In genomic region chr15:47184405-47185221, GRCh38 we compare ENCODE assay signal across 1 cellular context.
TF ChIP-seq lines count a peak whose summit lies in the region.

No MANE protein-coding gene starts in this region.

TF ChIP-seq in HEK293, 187 proteins besides CTCF, POLR2A, EP300 and RAD21 (continued from another document):
- no peak for TF ChIP-seq PRDM4 (tag by site-specific recombination; IDR thresholded peaks at IDR 0.05)
- no peak for TF ChIP-seq ZNF132 (tag by site-specific recombination; IDR thresholded peaks at IDR 0.05; ENCODE audit: borderline replicate concordance)
- TF ChIP-seq YY1 (tag by site-specific recombination; IDR thresholded peaks at IDR 0.05) = no peak; the same call in 1 of the 2 replicates
- TF ChIP-seq ZNF529 (tag by site-specific recombination; IDR thresholded peaks at IDR 0.05; ENCODE audit: insufficient replicate concordance) = no peak
- TF ChIP-seq PRDM1 (tag by site-specific recombination; IDR thresholded peaks at IDR 0.05) = no peak
- no peak for TF ChIP-seq ZNF501 (tag by site-specific recombination; IDR thresholded peaks at IDR 0.05)
- TF ChIP-seq ZBTB26 (tag by site-specific recombination; optimal IDR thresholded peaks at IDR 0.05) = peak; percentile 70
- peak; percentile 58; the same call in 1 of the 2 replicates for TF ChIP-seq ZFP69B (tag by site-specific recombination; IDR thresholded peaks at IDR 0.05)
- TF ChIP-seq PATZ1 (tag by site-specific recombination; IDR thresholded peaks at IDR 0.05) = peak; percentile 53; the same call in 1 of the 2 replicates
- TF ChIP-seq ZNF214 (tag by site-specific recombination; IDR thresholded peaks at IDR 0.05; ENCODE audit: borderline replicate concordance) = no peak
- TF ChIP-seq PBX3 (CRISPR knock-in tag; IDR thresholded peaks at IDR 0.05) = no peak
- 0 out of 2 replicates have a peak, but pooled peaks have one; percentile 3 for TF ChIP-seq ZNF335 (tag by site-specific recombination; conservative IDR thresholded peaks at IDR 0.05)
- no peak for TF ChIP-seq ZSCAN4 (tag by site-specific recombination; IDR thresholded peaks at IDR 0.05)
- TF ChIP-seq GLI4 (tag by site-specific recombination; IDR thresholded peaks at IDR 0.05) = no peak
- no peak for TF ChIP-seq ZNF18 (tag by site-specific recombination; IDR thresholded peaks at IDR 0.05)
- TF ChIP-seq KLF7 (tag by site-specific recombination; IDR thresholded peaks at IDR 0.05; ENCODE audit: borderline replicate concordance) = no peak
- TF ChIP-seq TRIM28 (IDR thresholded peaks at IDR 0.05; ENCODE audit: borderline replicate concordance, low read length) = no peak
- TF ChIP-seq OSR2 (tag by site-specific recombination; IDR thresholded peaks at IDR 0.05) = no peak
- TF ChIP-seq ZNF302 (tag by site-specific recombination; IDR thresholded peaks at IDR 0.05; ENCODE audit: low read depth) = no peak
- no peak for TF ChIP-seq ZBTB1 (tag by site-specific recombination; IDR thresholded peaks at IDR 0.05)
- TF ChIP-seq REPIN1 (tag by site-specific recombination; IDR thresholded peaks at IDR 0.05; ENCODE audit: low read depth) = no peak
- TF ChIP-seq ZNF248 (tag by site-specific recombination; IDR thresholded peaks at IDR 0.05) = no peak
- TF ChIP-seq TSHZ1 (tag by site-specific recombination; IDR thresholded peaks at IDR 0.05; ENCODE audit: borderline replicate concordance) = no peak
- TF ChIP-seq ZNF560 (tag by site-specific recombination; IDR thresholded peaks at IDR 0.05; ENCODE audit: borderline replicate concordance) = no peak
- no peak for TF ChIP-seq BCL11B (tag by site-specific recombination; IDR thresholded peaks at IDR 0.05; ENCODE audit: low read depth)
- peak; percentile 29 for TF ChIP-seq SP2 (tag by site-specific recombination; IDR thresholded peaks at IDR 0.05)
- TF ChIP-seq ZSCAN18 (tag by site-specific recombination; IDR thresholded peaks at IDR 0.05) = no peak
- no peak for TF ChIP-seq ZNF2 (tag by site-specific recombination; IDR thresholded peaks at IDR 0.05)
- no peak for TF ChIP-seq ZNF148 (tag by site-specific recombination; IDR thresholded peaks at IDR 0.05; ENCODE audit: borderline replicate concordance)
- no peak for TF ChIP-seq REST (tag by site-specific recombination; IDR thresholded peaks at IDR 0.05)
TF ChIP-seq in HEK293: peak in this region for 16.
